Comparison of ENCODE assay signal across 1 cellular context in the genomic region with DNA sequence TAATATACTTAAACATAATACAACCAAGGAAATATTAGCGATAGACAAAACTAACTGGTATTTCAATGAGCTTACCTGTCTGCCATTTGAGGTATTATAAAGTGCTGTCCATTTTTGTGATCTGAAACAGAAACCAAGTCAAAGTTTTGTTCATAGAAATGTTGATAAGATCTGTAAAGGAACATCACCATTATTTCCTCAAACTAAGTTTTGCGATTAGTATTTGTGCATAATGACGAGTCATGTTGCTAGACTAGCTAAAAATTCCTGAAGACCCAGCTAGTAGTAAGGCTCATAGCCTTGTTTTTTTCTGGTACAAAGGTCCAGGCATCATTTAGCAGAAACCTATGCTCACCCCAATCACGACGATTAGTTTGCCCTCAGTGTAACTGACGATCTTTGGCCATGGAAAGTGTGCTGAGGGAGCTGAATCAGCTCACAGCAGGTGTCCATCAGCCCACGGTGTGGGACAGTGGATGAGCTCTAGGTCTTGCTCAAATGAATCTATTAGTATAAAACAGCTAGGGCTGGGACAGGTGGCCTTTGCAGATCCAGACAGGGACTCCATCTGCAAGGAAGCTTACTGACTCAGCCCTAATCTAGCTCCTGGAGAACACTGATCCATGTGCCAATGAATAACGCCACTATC.
TF ChIP-seq lines count a peak whose summit lies in the region.

No MANE protein-coding gene starts in this region.

TF ChIP-seq in HepG2, 621 proteins besides CTCF, POLR2A, EP300 and RAD21:
- TF ChIP-seq RAD51 (IDR thresholded peaks at IDR 0.05; ENCODE audit: borderline replicate concordance) (no peak), NFE2L2 (IDR thresholded peaks at IDR 0.05; ENCODE audit: low read length) (peak; percentile 72), HNF4A (CRISPR knock-in tag; IDR thresholded peaks at IDR 0.05) (0 out of 2 replicates have a peak, but pooled peaks have one; percentile 16)
- TF ChIP-seq, protein P1, sequence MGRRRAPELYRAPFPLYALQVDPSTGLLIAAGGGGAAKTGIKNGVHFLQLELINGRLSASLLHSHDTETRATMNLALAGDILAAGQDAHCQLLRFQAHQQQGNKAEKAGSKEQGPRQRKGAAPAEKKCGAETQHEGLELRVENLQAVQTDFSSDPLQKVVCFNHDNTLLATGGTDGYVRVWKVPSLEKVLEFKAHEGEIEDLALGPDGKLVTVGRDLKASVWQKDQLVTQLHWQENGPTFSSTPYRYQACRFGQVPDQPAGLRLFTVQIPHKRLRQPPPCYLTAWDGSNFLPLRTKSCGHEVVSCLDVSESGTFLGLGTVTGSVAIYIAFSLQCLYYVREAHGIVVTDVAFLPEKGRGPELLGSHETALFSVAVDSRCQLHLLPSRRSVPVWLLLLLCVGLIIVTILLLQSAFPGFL (CRISPR knock-in tag; IDR thresholded peaks at IDR 0.05): no peak
TF ChIP-seq in HepG2: peak in this region for 2.
